ENCODE assay signal across 13 cellular contexts in genomic region chr22:36471341-36471821, GRCh38. TPM values are rescaled to one million over a fixed set of nuclear protein-coding genes. Genes with fewer than 3 reads are reported as not detected.
DNase-seq lines count a peak whose midpoint lies in the region; ATAC-seq and TF ChIP-seq lines count a peak whose summit lies in the region.
"Had no signal": no experiment of that assay in that cellular context is flagged by ENCODE, and none has a peak within 500 bp of the region (broad histone marks: within the 10 kb centered on the region; RNA-seq: fewer than 3 reads in every experiment).

No MANE protein-coding gene starts in this region.

- H3K4ac ChIP-seq in mesendoderm (ENCODE audit: low read depth, low read length): no peak overlapping the region

- H3K79me1 ChIP-seq in mesendoderm (ENCODE audit: low read length): no peaks in the 10 kb centered on the region

- TF ChIP-seq POLR2A in esophagus muscularis mucosa (IDR thresholded peaks at IDR 0.05; ENCODE audit: low read depth) (peak; percentile 18), sigmoid colon (IDR thresholded peaks at IDR 0.05) (peak in 1 of 2 donors; percentile 31)

- no peak overlapping the region for H4K8ac ChIP-seq in mesendoderm (ENCODE audit: low read depth, low read length)

- H2BK15ac ChIP-seq in mesendoderm (replicated peaks; ENCODE audit: low read depth): no peak overlapping the region

- peaks cover 76 to 91% (median 86%) of the 10 kb centered on the region in 10 experiments for H3K4me1 ChIP-seq in BLaER1 treated with 17β-estradiol and CSF1 and Interleukin-3, amounts not matched to agents 10 nM and 100 nM
- H3K4me1 ChIP-seq in SJSA1 (replicated peaks) (peaks cover 65% of the 10 kb centered on the region), esophagus muscularis mucosa (peaks cover 48 to 95% (median 82%) of the 10 kb centered on the region in 4 donors), sigmoid colon (peaks cover 0 to 76% (median 69%) of the 10 kb centered on the region in 4 donors), mesendoderm (ENCODE audit: control insufficient read depth, low read depth, low read length) (no peaks in the 10 kb centered on the region)

- H3K4me2 ChIP-seq in BLaER1 treated with 17β-estradiol and CSF1 and Interleukin-3, amounts not matched to agents 10 nM and 100 nM: peak overlapping the region in 10 of 11 experiments; percentile 15 to 98 (median 88); a peak in 19 of 22 replicates
- no peak overlapping the region for H3K4me2 ChIP-seq in mesendoderm (ENCODE audit: low read length)

- no peak overlapping the region for H3K4me3 ChIP-seq in BLaER1 treated with 17β-estradiol and CSF1 and Interleukin-3, amounts not matched to agents 10 nM and 100 nM
- H3K4me3 ChIP-seq in SJSA1 (no peak overlapping the region), esophagus muscularis mucosa (peak overlapping the region; percentile 34 to 46 (median 40)), sigmoid colon (peak overlapping the region; percentile 33 to 50 (median 40)), mesendoderm (ENCODE audit: low read length) (no peak overlapping the region)

- DNase-seq in SJSA1 (ENCODE audit: low read depth in 1 of 2, low spot score in 2 of 2): peak; percentile 57 to 80
- no peak for DNase-seq in esophagus muscularis mucosa (ENCODE audit: extremely low spot score)
- peak; percentile 84 for DNase-seq in sigmoid colon
- no peak for DNase-seq in stimulated activated naive CD4-positive, alpha-beta T cell treated with Interleukin-2 at 50 U/mL for 16 hours (lab: John Stamatoyannopoulos, UW)
- no peak for DNase-seq in mesendoderm
- DNase-seq: activated CD8-positive, alpha-beta memory T cell treated with anti-CD3 and anti-CD28 coated beads, Interleukin-2, amount 50 U/mL, for 4 hours; AML-193; NCI-H446 treated with DMSO at 0.1 percent for 48 hours; SHP77 had no signal

- no peak overlapping the region for H2BK120ac ChIP-seq in mesendoderm (ENCODE audit: low read depth, low read length)

- peak overlapping the region in 10 of 11 experiments; percentile 7 to 87 (median 62); a peak in 17 of 22 replicates for H3K9ac ChIP-seq in BLaER1 treated with 17β-estradiol and CSF1 and Interleukin-3, amounts not matched to agents 10 nM and 100 nM
- no peak overlapping the region for H3K9ac ChIP-seq in mesendoderm (ENCODE audit: low read length)

- H3K9me3 ChIP-seq in BLaER1 treated with 17β-estradiol and CSF1 and Interleukin-3, amounts not matched to agents 10 nM and 100 nM (replicated peaks in 1 of 11): no peaks in the 10 kb centered on the region
- H3K9me3 ChIP-seq in SJSA1 (replicated peaks) (no peaks in the 10 kb centered on the region), esophagus muscularis mucosa (no peaks in the 10 kb centered on the region), sigmoid colon (no peaks in the 10 kb centered on the region)

- no peaks in the 10 kb centered on the region for H3K79me2 ChIP-seq in mesendoderm (ENCODE audit: control insufficient read depth, insufficient read depth, low read length)

- no peaks in the 10 kb centered on the region for H3K27me3 ChIP-seq in BLaER1 treated with 17β-estradiol and CSF1 and Interleukin-3, amounts not matched to agents 10 nM and 100 nM
- H3K27me3 ChIP-seq in SJSA1 (replicated peaks) (no peaks in the 10 kb centered on the region), esophagus muscularis mucosa (no peaks in the 10 kb centered on the region), sigmoid colon (no peaks in the 10 kb centered on the region), mesendoderm (ENCODE audit: insufficient read depth, low read length, poor library complexity) (no peaks in the 10 kb centered on the region)

- H3K27ac ChIP-seq in BLaER1 treated with 17β-estradiol and CSF1 and Interleukin-3, amounts not matched to agents 10 nM and 100 nM: peak overlapping the region in 8 of 11 experiments; percentile 74 to 98 (median 94); a peak in 16 of 22 replicates
- peak overlapping the region; percentile 54 for H3K27ac ChIP-seq in SJSA1
- H3K27ac ChIP-seq in esophagus muscularis mucosa (replicated peaks in 1 of 4): peak overlapping the region; percentile 89 to 97 (median 92)
- peak overlapping the region; percentile 87 to 98 (median 94) for H3K27ac ChIP-seq in sigmoid colon
- H3K27ac ChIP-seq in mesendoderm (ENCODE audit: low read depth, low read length): no peak overlapping the region

- TF ChIP-seq CTCF in esophagus muscularis mucosa (IDR thresholded peaks at IDR 0.05) (no peak), sigmoid colon (IDR thresholded peaks at IDR 0.05) (no peak)

- no peak overlapping the region for H2BK5ac ChIP-seq in mesendoderm (ENCODE audit: low read length)

- H3K36me3 ChIP-seq in BLaER1 treated with 17β-estradiol and CSF1 and Interleukin-3, amounts not matched to agents 10 nM and 100 nM: peaks cover 34 to 57% (median 52%) of the 10 kb centered on the region in 11 experiments
- H3K36me3 ChIP-seq in SJSA1 (peaks cover 66% of the 10 kb centered on the region), esophagus muscularis mucosa (peaks cover 12 to 56% (median 50%) of the 10 kb centered on the region in 4 donors), sigmoid colon (peaks cover 15 to 34% (median 24%) of the 10 kb centered on the region in 4 donors), mesendoderm (ENCODE audit: control insufficient read depth, insufficient read depth, low read length) (peaks cover 4% of the 10 kb centered on the region)

- H4K5ac ChIP-seq in mesendoderm (ENCODE audit: low read length): no peak overlapping the region

- H4K20me1 ChIP-seq in BLaER1 treated with 17β-estradiol and CSF1 and Interleukin-3, amounts not matched to agents 10 nM and 100 nM: peaks cover 0 to 11% (median 0%) of the 10 kb centered on the region in 11 experiments; a peak in 4 of 22 replicates

- TF ChIP-seq EP300 in esophagus muscularis mucosa (IDR thresholded peaks at IDR 0.05) (peak; percentile 4), sigmoid colon (IDR thresholded peaks at IDR 0.05) (peak in 1 of 4 donors; percentile 25)

- no peak overlapping the region for H3K56ac ChIP-seq in mesendoderm (ENCODE audit: low read length)

- intact Hi-C loops in esophagus muscularis mucosa (cut with DNase I) (loop anchor here (2.0 kb wide), 1 partner anchor 171 kb away; no protein-coding TSS in a partner anchor), sigmoid colon (cut with DNase I) (loop anchor here (1.0 to 5.0 kb wide), 3 partner anchors 85 to 167 kb away; partner anchors contain the start of gene MYH9)

- 53% methylated on average over 14 of the region's 14 CpGs for WGBS in esophagus muscularis mucosa
- WGBS in sigmoid colon, 2 donors: 87 to 88% methylated on average over 14 of the region's 14 CpGs
- no CpG with 5 or more reads among the region's 14 CpGs for WGBS in mesendoderm (ENCODE audit: extremely low coverage, insufficient coverage, low lambda C conversion rate)

- no peak overlapping the region for H3K23ac ChIP-seq in mesendoderm (ENCODE audit: low read length)

- no peak overlapping the region for H2AK5ac ChIP-seq in mesendoderm (ENCODE audit: low read length)

- H3K18ac ChIP-seq in mesendoderm (ENCODE audit: low read length): no peak overlapping the region

- ATAC-seq in GM18861 (IDR thresholded peaks at IDR 0.05; ENCODE audit: unreplicated experiment) (no peak), HG02970 (IDR thresholded peaks at IDR 0.05; ENCODE audit: low FRiP score, unreplicated experiment) (no peak)
- ATAC-seq: natural killer cell treated with Interleukin-12 subunit alpha and Interleukin-12 subunit beta and Interleukin-15 and Interleukin-18, amount 100 ng/mL, for 72 hours had no signal

RNA-seq across cellular contexts. Expression of gene TXN2, which starts 10.1 kb away (rescaled TPM):
- 18.8 and 27.4 TPM in 2 replicates for total RNA-seq in SJSA1 (2014; rRNA removed; shearing (Covaris generic))
- 10 to 100 TPM; 34.9 to 56.5 (median 47.2) TPM for total RNA-seq in esophagus muscularis mucosa
- 10 to 100 TPM; 43.2 to 72.2 (median 61.9) TPM for total RNA-seq in sigmoid colon
- 100 to 1,000 TPM; 145 to 181 (median 171) TPM for polyA plus RNA-seq in sigmoid colon
- polyA plus RNA-seq in mesendoderm (2013, experiment 1 of 2): 46.4 TPM
- polyA plus RNA-seq in mesendoderm (2013, experiment 2 of 2): 47.9 TPM

RNA-seq across cellular contexts. Expression of gene FOXRED2, which starts 35.5 kb away (rescaled TPM):
- 0.88 and 6.3 TPM in 2 replicates for total RNA-seq in SJSA1 (2014; rRNA removed; shearing (Covaris generic))
- total RNA-seq in esophagus muscularis mucosa: 10 to 100 TPM in 1 of 4 donors, 1 to 10 TPM in 3; 4.6 to 12.5 (median 5.4) TPM
- 1 to 10 TPM; 4.2 to 4.8 (median 4.7) TPM for total RNA-seq in sigmoid colon
- polyA plus RNA-seq in sigmoid colon: 1 to 10 TPM in 1 of 3 donors, under 1 TPM in 2; under 0.01 to 5.4 (median 0.69) TPM
- polyA plus RNA-seq in mesendoderm (2013, experiment 1 of 2): 11.4 TPM
- polyA plus RNA-seq in mesendoderm (2013, experiment 2 of 2): 11.7 TPM

RNA-seq across cellular contexts. Expression of gene EIF3D, which starts 57.6 kb away (rescaled TPM):
- 266 and 351 TPM in 2 replicates for total RNA-seq in SJSA1 (2014; rRNA removed; shearing (Covaris generic))
- total RNA-seq in esophagus muscularis mucosa (100 to 1,000 TPM; 200 to 282 (median 252) TPM), sigmoid colon (100 to 1,000 TPM; 260 to 376 (median 290) TPM)
- 100 to 1,000 TPM; 130 to 221 (median 197) TPM for polyA plus RNA-seq in sigmoid colon
- 169 TPM for polyA plus RNA-seq in mesendoderm (2013, experiment 1 of 2)
- 164 TPM for polyA plus RNA-seq in mesendoderm (2013, experiment 2 of 2)

Comparison
In these comparisons a context has a peak if more than half of its experiments do, and no peak if none do; other contexts are left out.
1. H3K4me3 ChIP-seq: peak in esophagus muscularis mucosa (4 of 4) and sigmoid colon (4 of 4); none in BLaER1 treated with 17β-estradiol and CSF1 and Interleukin-3, amounts not matched to agents 10 nM and 100 nM (0 of 10), SJSA1 (single experiment) and mesendoderm (single experiment).
2. DNase-seq: peak in SJSA1 (2 of 2) and sigmoid colon (single experiment); none in esophagus muscularis mucosa (single experiment), stimulated activated naive CD4-positive, alpha-beta T cell treated with Interleukin-2 at 50 U/mL for 16 hours (single experiment) and mesendoderm (single experiment).